ENCODE assay signal across 8 cellular contexts in genomic region chr2:120252207-120253020, GRCh38. TPM values are rescaled to one million over a fixed set of nuclear protein-coding genes. Genes with fewer than 3 reads are reported as not detected.
DNase-seq lines count a peak whose midpoint lies in the region; ATAC-seq and TF ChIP-seq lines count a peak whose summit lies in the region.

Gene RALB, plus strand, starts transcription at chr2:120252852. Its CDS starts 25,813 bp downstream, at chr2:120278665.

- H3K27ac ChIP-seq in ascending aorta (peak within 1 kb of the TSS; percentile 65 to 88), right cardiac atrium (ENCODE audit: low read length) (peak within 1 kb of the TSS; percentile 92), vagina (peak within 1 kb of the TSS; percentile 86)

- H3K27me3 Mint-ChIP-seq in T-helper 2 cell treated with Interferon-gamma antibody and Interleukin-4, amounts not matched to agents 5 μg/mL and 100 μg/mL, for 36 hours (ENCODE audit: low read depth): peaks cover 13% of the 10 kb centered on the region

- DNase-seq in NCI-H1930 (lab: John Stamatoyannopoulos, UW) (peak; percentile 97 to 98), ascending aorta (ENCODE audit: low spot score in 2 of 2) (peak; percentile 98 to 100), right cardiac atrium (peak; percentile 100), putamen (ENCODE audit: low spot score) (peak; percentile 98), vagina (ENCODE audit: extremely low spot score in 2 of 2) (peak; percentile 99 to 100)
- peak; percentile 99 for DNase-seq in T-helper 2 cell treated with Interferon-gamma antibody and Interleukin-4, amounts not matched to agents 5 μg/mL and 100 μg/mL, for 36 hours (ENCODE audit: low spot score)

- H3K27me3 ChIP-seq in ascending aorta (no peaks in the 10 kb centered on the region), right cardiac atrium (ENCODE audit: control insufficient read depth, insufficient read depth) (no peaks in the 10 kb centered on the region), vagina (no peaks in the 10 kb centered on the region)

- H3K4me3 Mint-ChIP-seq in T-helper 2 cell treated with Interferon-gamma antibody and Interleukin-4, amounts not matched to agents 5 μg/mL and 100 μg/mL, for 36 hours: peak within 1 kb of the TSS; percentile 100

- TF ChIP-seq POLR2A in vagina (IDR thresholded peaks at IDR 0.05): peak in 1 of 2 donors; percentile 61

- H3K4me1 ChIP-seq in ascending aorta (peaks cover 0 to under 1% of the 10 kb centered on the region in 2 donors), right cardiac atrium (ENCODE audit: control insufficient read depth, insufficient read depth, low read length) (peaks cover 16% of the 10 kb centered on the region), vagina (peaks cover 54% of the 10 kb centered on the region)

- H3K9me3 ChIP-seq in ascending aorta: no peaks in the 10 kb centered on the region
- no peaks in the 10 kb centered on the region for H3K9me3 ChIP-seq in right cardiac atrium (ENCODE audit: control insufficient read depth, low read length)
- no peaks in the 10 kb centered on the region for H3K9me3 ChIP-seq in vagina

- TF ChIP-seq CTCF in ascending aorta (IDR thresholded peaks at IDR 0.05) (no peak), vagina (IDR thresholded peaks at IDR 0.05) (no peak)

- ATAC-seq in GM18502 (IDR thresholded peaks at IDR 0.05; ENCODE audit: poor library complexity, unreplicated experiment) (peak; percentile 95), HG02970 (IDR thresholded peaks at IDR 0.05; ENCODE audit: low FRiP score, unreplicated experiment) (peak; percentile 95), right cardiac atrium (peak; percentile 96 to 98)

- H3K36me3 ChIP-seq in ascending aorta: no peaks in the 10 kb centered on the region
- no peaks in the 10 kb centered on the region for H3K36me3 ChIP-seq in vagina

- H3K4me1 Mint-ChIP-seq in T-helper 2 cell treated with Interferon-gamma antibody and Interleukin-4, amounts not matched to agents 5 μg/mL and 100 μg/mL, for 36 hours (ENCODE audit: low read depth): peaks cover 55% of the 10 kb centered on the region

- no peaks in the 10 kb centered on the region for H3K9me3 Mint-ChIP-seq in T-helper 2 cell treated with Interferon-gamma antibody and Interleukin-4, amounts not matched to agents 5 μg/mL and 100 μg/mL, for 36 hours

- H3K27ac Mint-ChIP-seq in T-helper 2 cell treated with Interferon-gamma antibody and Interleukin-4, amounts not matched to agents 5 μg/mL and 100 μg/mL, for 36 hours: peak within 1 kb of the TSS; percentile 94

- peak within 1 kb of the TSS; percentile 83 to 85 for H3K4me3 ChIP-seq in ascending aorta
- peak within 1 kb of the TSS; percentile 72 for H3K4me3 ChIP-seq in right cardiac atrium (ENCODE audit: low read length)
- peak within 1 kb of the TSS; percentile 75 to 99 for H3K4me3 ChIP-seq in vagina

- H3K36me3 Mint-ChIP-seq in T-helper 2 cell treated with Interferon-gamma antibody and Interleukin-4, amounts not matched to agents 5 μg/mL and 100 μg/mL, for 36 hours (ENCODE audit: low read depth): peaks cover 31% of the 10 kb centered on the region

- intact Hi-C loops in ascending aorta (cut with DNase I): loop anchor here (1.0 to 10.0 kb wide), 11 partner anchors 14 to 1485 kb away; partner anchors contain the start of genes C2orf76, CLASP1, DBI and EPB41L5
- intact Hi-C loops in right cardiac atrium (cut with DNase I): loop anchor here in 1 of 4 donors (10.0 kb wide), 1 partner anchor 62 kb away; no protein-coding TSS in a partner anchor
- intact Hi-C loops in vagina (cut with DNase I): no loop called here

- under 1% methylated on average over 71 of the region's 71 CpGs for WGBS in right cardiac atrium

RNA-seq across cellular contexts. Expression of gene RALB, which starts in this region (rescaled TPM):
- total RNA-seq in ascending aorta (21.7 TPM), right cardiac atrium (10 to 100 TPM; 44.2 to 57.0 (median 48.1) TPM), vagina (44.0 TPM)
- polyA plus RNA-seq in right cardiac atrium: 57.2 TPM

Comparison
In these comparisons a context has a peak if more than half of its experiments do, and no peak if none do; other contexts are left out.
1. Peak in every context shown above with its lines: DNase-seq, ATAC-seq, H3K4me3 ChIP-seq and H3K27ac ChIP-seq.